7 cellular contexts compared by ENCODE assay signal in the genomic region with DNA sequence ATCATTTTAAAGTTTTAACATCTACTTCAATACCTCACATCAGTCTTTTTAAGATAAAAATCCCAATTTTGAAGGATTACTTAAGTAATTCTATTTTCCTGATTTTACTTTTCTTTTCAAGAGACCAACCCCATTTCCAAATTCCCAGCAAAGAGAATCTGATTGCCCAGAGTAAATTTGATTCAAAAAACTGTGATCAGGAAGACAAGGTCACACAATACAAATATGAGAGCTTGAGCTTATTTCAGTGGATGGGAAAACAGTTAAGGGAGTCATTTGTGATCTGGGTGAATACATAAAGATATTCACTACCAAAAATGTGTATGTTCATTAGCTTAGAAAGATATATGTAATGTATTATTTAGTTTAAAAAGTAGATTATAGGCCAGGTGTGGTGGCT. TPM values are rescaled to one million over a fixed set of nuclear protein-coding genes. Genes with fewer than 3 reads are reported as not detected.
A peak's percentile ranks its signal among the peaks of the same experiment; 100 is the strongest.
DNase-seq lines count a peak whose midpoint lies in the region; ATAC-seq, FAIRE-seq and TF ChIP-seq lines count a peak whose summit lies in the region.
"Not testable (repeated sequence)": the region's sequence is repeated elsewhere in the genome, so short reads cannot be mapped to it uniquely, and the experiment has no call there.
"Had no signal": no experiment of that assay in that cellular context is flagged by ENCODE, and none has a peak within 500 bp of the region (broad histone marks: within the 10 kb centered on the region; RNA-seq: fewer than 3 reads in every experiment).

No MANE protein-coding gene starts in this region.

- intact Hi-C loops in HepG2 (cut with micrococcal nuclease; ENCODE audit: unreplicated experiment); right lobe of liver (cut with DNase I): not testable (repeated sequence)

- H2AFZ ChIP-seq in hepatocyte; HepG2 (ENCODE audit: low read length): not testable (repeated sequence)

- not testable (repeated sequence) for H3K27me3 ChIP-seq in hepatocyte; HepG2 (ENCODE audit: control insufficient read depth in 1 of 2, insufficient read depth in 2 of 2, low read length in 2 of 2); right lobe of liver; small intestine (ENCODE audit: control insufficient read depth in 2 of 2, insufficient read depth in 2 of 2, low read length in 2 of 2)

- POLR2A ChIA-PET in A549 (lab: Yijun Ruan, JAX); HepG2 (lab: Yijun Ruan, JAX): not testable (repeated sequence)

- TF ChIP-seq EP300 in A549 (IDR thresholded peaks at IDR 0.05); HepG2 (IDR thresholded peaks at IDR 0.05; ENCODE audit: low read depth in 2 of 2, low read length in 2 of 2); HepG2 (CRISPR knock-in tag; IDR thresholded peaks at IDR 0.05; ENCODE audit: borderline replicate concordance): not testable (repeated sequence)

- H3K9ac ChIP-seq in HepG2 (ENCODE audit: insufficient read depth, low read depth, low read length): peak overlapping the region; percentile 56; the same call in 1 of the 2 replicates

- not testable (repeated sequence) for TF ChIP-seq POLR2A in A549 (IDR thresholded peaks at IDR 0.05; ENCODE audit: low read length); HepG2 (IDR thresholded peaks at IDR 0.05; ENCODE audit: insufficient read depth in 1 of 2, low read depth in 2 of 2, low read length in 2 of 2); right lobe of liver (IDR thresholded peaks at IDR 0.05)

- CTCF ChIA-PET in A549 (lab: Yijun Ruan, JAX); HepG2 (lab: Yijun Ruan, JAX; ENCODE audit: low intra/inter-chr PET ratio, low total read pairs): not testable (repeated sequence)

- H3K27ac ChIP-seq in A549; small intestine (ENCODE audit: low read depth in 1 of 2, low read length in 1 of 2): not testable (repeated sequence)
- H3K27ac ChIP-seq in hepatocyte (peak overlapping the region; percentile 62), HepG2 (ENCODE audit: extremely low read length, insufficient read depth, low read length) (peak overlapping the region; percentile 93), right lobe of liver (peak overlapping the region; percentile 31 to 75 (median 57))

- not testable (repeated sequence) for H3K79me2 ChIP-seq in hepatocyte; HepG2 (ENCODE audit: insufficient read depth, low read length)

- H3K36me3 ChIP-seq in hepatocyte (replicated peaks; ENCODE audit: insufficient read depth, low read depth); HepG2 (replicated peaks in 1 of 2; ENCODE audit: control insufficient read depth in 1 of 2, insufficient read depth in 2 of 2, low read length in 2 of 2); right lobe of liver; small intestine (ENCODE audit: control insufficient read depth in 2 of 2, insufficient read depth in 2 of 2, low read length in 2 of 2): not testable (repeated sequence)

- not testable (repeated sequence) for TF ChIP-seq RAD21 in A549 (conservative IDR thresholded peaks at IDR 0.05 in 1 of 2, IDR thresholded peaks at IDR 0.05 in 1 of 2); HepG2 (CRISPR knock-in tag; IDR thresholded peaks at IDR 0.05)

- not testable (repeated sequence) for H3K9me3 ChIP-seq in A549; hepatocyte (ENCODE audit: low read depth); HepG2 (ENCODE audit: low read length); right lobe of liver; small intestine (ENCODE audit: control insufficient read depth, low read depth)

- not testable (repeated sequence) for TF ChIP-seq CTCF in A549 (IDR thresholded peaks at IDR 0.05); hepatocyte (IDR thresholded peaks at IDR 0.05; ENCODE audit: poor library complexity); HepG2 (CRISPR knock-in tag; IDR thresholded peaks at IDR 0.05); right lobe of liver (IDR thresholded peaks at IDR 0.05)

- H3K4me3 ChIP-seq in A549; hepatocyte; HepG2 (replicated peaks in 1 of 3; ENCODE audit: insufficient read depth in 1 of 3, low read depth in 2 of 3, low read length in 3 of 3); small intestine (ENCODE audit: low read depth in 1 of 2, low read length in 2 of 2): not testable (repeated sequence)
- peak overlapping the region in 1 of 3 donors; percentile 18 for H3K4me3 ChIP-seq in right lobe of liver

- ATAC-seq in A549, HepG2: not testable (repeated sequence)
- ATAC-seq in right lobe of liver: peak; percentile 46 to 58 (median 52)

- not testable (repeated sequence) for DNase-seq in A549 (ENCODE audit: low read depth in 1 of 2, low spot score in 1 of 2); hepatocyte (ENCODE audit: low spot score); right lobe of liver; small intestine
- DNase-seq in HepG2 (ENCODE audit: low spot score): peak; percentile 21

- not testable (repeated sequence) for H4K20me1 ChIP-seq in hepatocyte (ENCODE audit: insufficient read depth, poor library complexity, severe bottlenecking); HepG2 (ENCODE audit: insufficient read depth, low read length)

- H3K4me2 ChIP-seq in A549: peak overlapping the region; percentile 14; the same call in 1 of the 3 replicates
- H3K4me2 ChIP-seq in hepatocyte: not testable (repeated sequence)
- H3K4me2 ChIP-seq in HepG2 (ENCODE audit: low read depth, low read length): peak overlapping the region; percentile 23; the same call in 1 of the 2 replicates

- not testable (repeated sequence) for H3K9me2 ChIP-seq in hepatocyte (replicated peaks; ENCODE audit: insufficient read depth)

- FAIRE-seq in A549 (lab: Jason Lieb, UNC); HepG2 (lab: Jason Lieb, UNC): not testable (repeated sequence)
- FAIRE-seq in small intestine (lab: Jason Lieb, UNC): peak; percentile 95

- in situ Hi-C loops in HepG2 (cut with HindIII; ENCODE audit: extremely low pct_ligation_motif_present, low pct_unique_long_range_greater_than_20kb): not testable (repeated sequence)

- BruUV-seq in HepG2 (replicated peaks; lab: Mats Ljungman, UMichigan): TSS peak; percentile 72

- H3K4me1 ChIP-seq in A549: peaks cover 18% of the 10 kb centered on the region
- not testable (repeated sequence) for H3K4me1 ChIP-seq in hepatocyte (ENCODE audit: insufficient read depth); small intestine (ENCODE audit: control insufficient read depth in 2 of 2, insufficient read depth in 1 of 2, low read depth in 1 of 2, low read length in 1 of 2)
- H3K4me1 ChIP-seq in HepG2 (ENCODE audit: insufficient read depth, low read length): peaks cover 33% of the 10 kb centered on the region
- peaks cover 0 to 18% (median 0%) of the 10 kb centered on the region in 4 donors for H3K4me1 ChIP-seq in right lobe of liver

TF ChIP-seq in HepG2, 621 proteins besides CTCF, POLR2A, EP300 and RAD21:
- TF ChIP-seq CHD4 (IDR thresholded peaks at IDR 0.05; ENCODE audit: borderline replicate concordance, low read length): peak; percentile 35; the same call in 1 of the 2 replicates

RNA-seq across cellular contexts. Expression of gene NUTM2A, which starts 53.1 kb away (rescaled TPM):
- 0.05 TPM in 1 of 2 replicates, not detected in the other for polyA plus RNA-seq in A549 (2011; rRNA removed)
- 0.04 and 0.08 TPM in 2 replicates for polyA plus RNA-seq in A549 (2012; cell fraction: cytosol; rRNA removed)
- 0.09 and 0.16 TPM in 2 replicates for polyA plus RNA-seq in A549 (2012; cell fraction: nucleus; rRNA removed)
- polyA plus RNA-seq in A549 (2017; fragmentation: RNase III; extraction: RNeasy Plus Mini Kit Qiagen cat#74134 plus additional on column Dnase treatment): 0.09 to 0.15 TPM (median 0.09 TPM) in 3 replicates
- polyA minus RNA-seq in A549 (2011; rRNA and poly(A)+ RNA removed): not detected in 2 replicates
- 1.1 and 1.5 TPM in 2 replicates for total RNA-seq in hepatocyte
- polyA plus RNA-seq in hepatocyte: 0.07 and 0.16 TPM in 2 replicates
- 0.31 and 0.34 TPM in 2 replicates for total RNA-seq in HepG2 (2016; rRNA removed; fragmentation: Illumina TruSeq; extraction: Trizol)
- total RNA-seq in HepG2 (2016; cell fraction: cytosol; rRNA removed; fragmentation: Illumina TruSeq; extraction: Trizol; ENCODE audit: low read depth): not detected in 2 replicates
- total RNA-seq in HepG2 (2016; cell fraction: insoluble cytoplasmic fraction; rRNA removed; fragmentation: Illumina TruSeq; extraction: Trizol): 0.28 and 0.37 TPM in 2 replicates
- 0.12 and 0.28 TPM in 2 replicates for total RNA-seq in HepG2 (2016; cell fraction: membrane; rRNA removed; fragmentation: Illumina TruSeq; extraction: Trizol)
- 0.53 and 0.56 TPM in 2 replicates for total RNA-seq in HepG2 (2016; cell fraction: nucleus; rRNA removed; fragmentation: Illumina TruSeq; extraction: Trizol)
- 0.05 and 0.20 TPM in 2 replicates for polyA plus RNA-seq in HepG2 (2011; rRNA removed)
- polyA plus RNA-seq in HepG2 (2011; cell fraction: cytosol; rRNA removed): 0.20 and 0.36 TPM in 2 replicates
- polyA plus RNA-seq in HepG2 (2011; cell fraction: nucleus; rRNA removed): 0.73 and 0.84 TPM in 2 replicates
- 0.25 and 0.27 TPM in 2 replicates for polyA plus RNA-seq in HepG2 (2012)
- 0.05 TPM in 1 of 2 replicates, not detected in the other for polyA plus RNA-seq in HepG2 (2016; cell fraction: cytosol; fragmentation: Illumina TruSeq; extraction: Trizol; ENCODE audit: low read depth)
- polyA plus RNA-seq in HepG2 (2016; cell fraction: insoluble cytoplasmic fraction; fragmentation: Illumina TruSeq; extraction: Trizol; ENCODE audit: low read depth): 0.34 TPM in 1 of 2 replicates, not detected in the other
- 0.09 and 0.15 TPM in 2 replicates for polyA plus RNA-seq in HepG2 (2016; cell fraction: membrane; fragmentation: Illumina TruSeq; extraction: Trizol; ENCODE audit: low read depth)
- 0.30 and 0.67 TPM in 2 replicates for polyA plus RNA-seq in HepG2 (2016; cell fraction: nucleus; fragmentation: Illumina TruSeq; extraction: Trizol; ENCODE audit: insufficient read depth, low read depth)
- polyA minus RNA-seq in HepG2 (2011; rRNA and poly(A)+ RNA removed; ENCODE audit: low replicate concordance): 0.35 and 0.36 TPM in 2 replicates
- 0.40 TPM in 1 of 2 replicates, not detected in the other for polyA minus RNA-seq in HepG2 (2011; cell fraction: cytosol; rRNA and poly(A)+ RNA removed)
- polyA minus RNA-seq in HepG2 (2011; cell fraction: nucleus; rRNA and poly(A)+ RNA removed): 0.50 and 0.64 TPM in 2 replicates
- 1 to 10 TPM in 2 of 6 experiments, under 1 TPM in 3, not detected in 1; 0.21 to 1.5 (median 0.56) TPM for total RNA-seq in right lobe of liver
- 1 to 10 TPM in 2 of 3 donors, not detected in 1; 1.4 to 1.7 TPM for polyA plus RNA-seq in small intestine
- polyA plus RNA-seq: CD4-positive, alpha-beta memory T cell; CD8-positive, alpha-beta memory T cell had no signal
